Comparison of ENCODE assay signal across 1 cellular context in genomic region chr10:970311-971149, GRCh38.
A peak's percentile ranks its signal among the peaks of the same experiment; 100 is the strongest.
TF ChIP-seq lines count a peak whose summit lies in the region.

No MANE protein-coding gene starts in this region.

TF ChIP-seq in HepG2, 621 proteins besides CTCF, POLR2A, EP300 and RAD21 (continued from another document):
- no peak for TF ChIP-seq ZNF772 (CRISPR knock-in tag; IDR thresholded peaks at IDR 0.05)
- peak; percentile 62 for TF ChIP-seq SALL1 (CRISPR knock-in tag; IDR thresholded peaks at IDR 0.05)
